1 cellular context compared by ENCODE assay signal in genomic region chr13:99606322-99607089, GRCh38.
TF ChIP-seq lines count a peak whose summit lies in the region.

CLYBL (plus strand) TSS chr13:99606690.

TF ChIP-seq in HepG2, 621 proteins besides CTCF, POLR2A, EP300 and RAD21 (continued from another document and continues in another):
- TF ChIP-seq, protein P1, sequence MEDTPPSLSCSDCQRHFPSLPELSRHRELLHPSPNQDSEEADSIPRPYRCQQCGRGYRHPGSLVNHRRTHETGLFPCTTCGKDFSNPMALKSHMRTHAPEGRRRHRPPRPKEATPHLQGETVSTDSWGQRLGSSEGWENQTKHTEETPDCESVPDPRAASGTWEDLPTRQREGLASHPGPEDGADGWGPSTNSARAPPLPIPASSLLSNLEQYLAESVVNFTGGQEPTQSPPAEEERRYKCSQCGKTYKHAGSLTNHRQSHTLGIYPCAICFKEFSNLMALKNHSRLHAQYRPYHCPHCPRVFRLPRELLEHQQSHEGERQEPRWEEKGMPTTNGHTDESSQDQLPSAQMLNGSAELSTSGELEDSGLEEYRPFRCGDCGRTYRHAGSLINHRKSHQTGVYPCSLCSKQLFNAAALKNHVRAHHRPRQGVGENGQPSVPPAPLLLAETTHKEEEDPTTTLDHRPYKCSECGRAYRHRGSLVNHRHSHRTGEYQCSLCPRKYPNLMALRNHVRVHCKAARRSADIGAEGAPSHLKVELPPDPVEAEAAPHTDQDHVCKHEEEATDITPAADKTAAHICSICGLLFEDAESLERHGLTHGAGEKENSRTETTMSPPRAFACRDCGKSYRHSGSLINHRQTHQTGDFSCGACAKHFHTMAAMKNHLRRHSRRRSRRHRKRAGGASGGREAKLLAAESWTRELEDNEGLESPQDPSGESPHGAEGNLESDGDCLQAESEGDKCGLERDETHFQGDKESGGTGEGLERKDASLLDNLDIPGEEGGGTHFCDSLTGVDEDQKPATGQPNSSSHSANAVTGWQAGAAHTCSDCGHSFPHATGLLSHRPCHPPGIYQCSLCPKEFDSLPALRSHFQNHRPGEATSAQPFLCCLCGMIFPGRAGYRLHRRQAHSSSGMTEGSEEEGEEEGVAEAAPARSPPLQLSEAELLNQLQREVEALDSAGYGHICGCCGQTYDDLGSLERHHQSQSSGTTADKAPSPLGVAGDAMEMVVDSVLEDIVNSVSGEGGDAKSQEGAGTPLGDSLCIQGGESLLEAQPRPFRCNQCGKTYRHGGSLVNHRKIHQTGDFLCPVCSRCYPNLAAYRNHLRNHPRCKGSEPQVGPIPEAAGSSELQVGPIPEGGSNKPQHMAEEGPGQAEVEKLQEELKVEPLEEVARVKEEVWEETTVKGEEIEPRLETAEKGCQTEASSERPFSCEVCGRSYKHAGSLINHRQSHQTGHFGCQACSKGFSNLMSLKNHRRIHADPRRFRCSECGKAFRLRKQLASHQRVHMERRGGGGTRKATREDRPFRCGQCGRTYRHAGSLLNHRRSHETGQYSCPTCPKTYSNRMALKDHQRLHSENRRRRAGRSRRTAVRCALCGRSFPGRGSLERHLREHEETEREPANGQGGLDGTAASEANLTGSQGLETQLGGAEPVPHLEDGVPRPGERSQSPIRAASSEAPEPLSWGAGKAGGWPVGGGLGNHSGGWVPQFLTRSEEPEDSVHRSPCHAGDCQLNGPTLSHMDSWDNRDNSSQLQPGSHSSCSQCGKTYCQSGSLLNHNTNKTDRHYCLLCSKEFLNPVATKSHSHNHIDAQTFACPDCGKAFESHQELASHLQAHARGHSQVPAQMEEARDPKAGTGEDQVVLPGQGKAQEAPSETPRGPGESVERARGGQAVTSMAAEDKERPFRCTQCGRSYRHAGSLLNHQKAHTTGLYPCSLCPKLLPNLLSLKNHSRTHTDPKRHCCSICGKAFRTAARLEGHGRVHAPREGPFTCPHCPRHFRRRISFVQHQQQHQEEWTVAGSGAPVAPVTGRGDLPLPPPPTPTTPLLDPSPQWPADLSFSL (CRISPR knock-in tag; IDR thresholded peaks at IDR 0.05): no peak
- no peak for TF ChIP-seq RFX3 (CRISPR knock-in tag; IDR thresholded peaks at IDR 0.05)
- TF ChIP-seq SP5 (CRISPR knock-in tag; IDR thresholded peaks at IDR 0.05; ENCODE audit: borderline replicate concordance, low read depth): peak; percentile 50; the same call in 1 of the 2 replicates
- TF ChIP-seq ATAD3A (CRISPR knock-in tag; IDR thresholded peaks at IDR 0.05): no peak
- no peak for TF ChIP-seq NFIB (CRISPR knock-in tag; IDR thresholded peaks at IDR 0.05; ENCODE audit: borderline replicate concordance)
- no peak for TF ChIP-seq ZNF30 (CRISPR knock-in tag; IDR thresholded peaks at IDR 0.05)
- TF ChIP-seq, protein P2, sequence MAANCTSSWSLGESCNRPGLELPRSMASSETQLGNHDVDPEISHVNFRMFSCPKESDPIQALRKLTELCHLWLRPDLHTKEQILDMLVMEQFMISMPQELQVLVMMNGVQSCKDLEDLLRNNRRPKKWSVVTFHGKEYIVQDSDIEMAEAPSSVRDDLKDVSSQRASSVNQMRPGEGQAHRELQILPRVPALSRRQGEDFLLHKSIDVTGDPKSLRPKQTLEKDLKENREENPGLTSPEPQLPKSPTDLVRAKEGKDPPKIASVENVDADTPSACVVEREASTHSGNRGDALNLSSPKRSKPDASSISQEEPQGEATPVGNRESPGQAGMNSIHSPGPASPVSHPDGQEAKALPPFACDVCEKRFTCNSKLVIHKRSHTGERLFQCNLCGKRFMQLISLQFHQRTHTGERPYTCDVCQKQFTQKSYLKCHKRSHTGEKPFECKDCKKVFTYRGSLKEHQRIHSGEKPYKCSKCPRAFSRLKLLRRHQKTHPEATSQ (CRISPR knock-in tag; IDR thresholded peaks at IDR 0.05; ENCODE audit: borderline replicate concordance): peak; percentile 64; the same call in 1 of the 2 replicates
- no peak; the same call in none of the 2 replicates for TF ChIP-seq HNF1B (CRISPR knock-in tag; IDR thresholded peaks at IDR 0.05)
- peak; percentile 14; the same call in 1 of the 2 replicates for TF ChIP-seq ARNTL (CRISPR knock-in tag; IDR thresholded peaks at IDR 0.05)
- no peak for TF ChIP-seq SYNCRIP (IDR thresholded peaks at IDR 0.05; ENCODE audit: insufficient read depth, low read depth, low read length)
- peak; percentile 77; the same call in 1 of the 2 replicates for TF ChIP-seq KDM6A (CRISPR knock-in tag; IDR thresholded peaks at IDR 0.05; ENCODE audit: low read depth)
- TF ChIP-seq ETS1 (CRISPR knock-in tag; IDR thresholded peaks at IDR 0.05): 0 out of 2 replicates have a peak, but pooled peaks have one; percentile 35
- TF ChIP-seq IRX3 (CRISPR knock-in tag; IDR thresholded peaks at IDR 0.05; ENCODE audit: borderline replicate concordance, low read depth): peak; percentile 63; the same call in 1 of the 2 replicates
- no peak for TF ChIP-seq SRSF9 (IDR thresholded peaks at IDR 0.05; ENCODE audit: borderline replicate concordance, insufficient read depth, low read depth, low read length, poor library complexity, severe bottlenecking)
- no peak for TF ChIP-seq FOXK2 (IDR thresholded peaks at IDR 0.05)
- no peak for TF ChIP-seq NCOA1 (CRISPR knock-in tag; IDR thresholded peaks at IDR 0.05)
- TF ChIP-seq ATF6 (CRISPR knock-in tag; conservative IDR thresholded peaks at IDR 0.05): 0 out of 2 replicates have a peak, but pooled peaks have one; percentile 73
- TF ChIP-seq RELA (CRISPR knock-in tag; IDR thresholded peaks at IDR 0.05): no peak
- TF ChIP-seq, protein P3, sequence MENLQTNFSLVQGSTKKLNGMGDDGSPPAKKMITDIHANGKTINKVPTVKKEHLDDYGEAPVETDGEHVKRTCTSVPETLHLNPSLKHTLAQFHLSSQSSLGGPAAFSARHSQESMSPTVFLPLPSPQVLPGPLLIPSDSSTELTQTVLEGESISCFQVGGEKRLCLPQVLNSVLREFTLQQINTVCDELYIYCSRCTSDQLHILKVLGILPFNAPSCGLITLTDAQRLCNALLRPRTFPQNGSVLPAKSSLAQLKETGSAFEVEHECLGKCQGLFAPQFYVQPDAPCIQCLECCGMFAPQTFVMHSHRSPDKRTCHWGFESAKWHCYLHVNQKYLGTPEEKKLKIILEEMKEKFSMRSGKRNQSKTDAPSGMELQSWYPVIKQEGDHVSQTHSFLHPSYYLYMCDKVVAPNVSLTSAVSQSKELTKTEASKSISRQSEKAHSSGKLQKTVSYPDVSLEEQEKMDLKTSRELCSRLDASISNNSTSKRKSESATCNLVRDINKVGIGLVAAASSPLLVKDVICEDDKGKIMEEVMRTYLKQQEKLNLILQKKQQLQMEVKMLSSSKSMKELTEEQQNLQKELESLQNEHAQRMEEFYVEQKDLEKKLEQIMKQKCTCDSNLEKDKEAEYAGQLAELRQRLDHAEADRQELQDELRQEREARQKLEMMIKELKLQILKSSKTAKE (CRISPR knock-in tag; IDR thresholded peaks at IDR 0.05; ENCODE audit: borderline replicate concordance): peak; percentile 30; the same call in 1 of the 2 replicates
- TF ChIP-seq MIXL1 (CRISPR knock-in tag; IDR thresholded peaks at IDR 0.05): peak; percentile 34; the same call in 1 of the 2 replicates
- no peak for TF ChIP-seq ZNF75D (CRISPR knock-in tag; IDR thresholded peaks at IDR 0.05; ENCODE audit: borderline replicate concordance)
- TF ChIP-seq, protein P4, sequence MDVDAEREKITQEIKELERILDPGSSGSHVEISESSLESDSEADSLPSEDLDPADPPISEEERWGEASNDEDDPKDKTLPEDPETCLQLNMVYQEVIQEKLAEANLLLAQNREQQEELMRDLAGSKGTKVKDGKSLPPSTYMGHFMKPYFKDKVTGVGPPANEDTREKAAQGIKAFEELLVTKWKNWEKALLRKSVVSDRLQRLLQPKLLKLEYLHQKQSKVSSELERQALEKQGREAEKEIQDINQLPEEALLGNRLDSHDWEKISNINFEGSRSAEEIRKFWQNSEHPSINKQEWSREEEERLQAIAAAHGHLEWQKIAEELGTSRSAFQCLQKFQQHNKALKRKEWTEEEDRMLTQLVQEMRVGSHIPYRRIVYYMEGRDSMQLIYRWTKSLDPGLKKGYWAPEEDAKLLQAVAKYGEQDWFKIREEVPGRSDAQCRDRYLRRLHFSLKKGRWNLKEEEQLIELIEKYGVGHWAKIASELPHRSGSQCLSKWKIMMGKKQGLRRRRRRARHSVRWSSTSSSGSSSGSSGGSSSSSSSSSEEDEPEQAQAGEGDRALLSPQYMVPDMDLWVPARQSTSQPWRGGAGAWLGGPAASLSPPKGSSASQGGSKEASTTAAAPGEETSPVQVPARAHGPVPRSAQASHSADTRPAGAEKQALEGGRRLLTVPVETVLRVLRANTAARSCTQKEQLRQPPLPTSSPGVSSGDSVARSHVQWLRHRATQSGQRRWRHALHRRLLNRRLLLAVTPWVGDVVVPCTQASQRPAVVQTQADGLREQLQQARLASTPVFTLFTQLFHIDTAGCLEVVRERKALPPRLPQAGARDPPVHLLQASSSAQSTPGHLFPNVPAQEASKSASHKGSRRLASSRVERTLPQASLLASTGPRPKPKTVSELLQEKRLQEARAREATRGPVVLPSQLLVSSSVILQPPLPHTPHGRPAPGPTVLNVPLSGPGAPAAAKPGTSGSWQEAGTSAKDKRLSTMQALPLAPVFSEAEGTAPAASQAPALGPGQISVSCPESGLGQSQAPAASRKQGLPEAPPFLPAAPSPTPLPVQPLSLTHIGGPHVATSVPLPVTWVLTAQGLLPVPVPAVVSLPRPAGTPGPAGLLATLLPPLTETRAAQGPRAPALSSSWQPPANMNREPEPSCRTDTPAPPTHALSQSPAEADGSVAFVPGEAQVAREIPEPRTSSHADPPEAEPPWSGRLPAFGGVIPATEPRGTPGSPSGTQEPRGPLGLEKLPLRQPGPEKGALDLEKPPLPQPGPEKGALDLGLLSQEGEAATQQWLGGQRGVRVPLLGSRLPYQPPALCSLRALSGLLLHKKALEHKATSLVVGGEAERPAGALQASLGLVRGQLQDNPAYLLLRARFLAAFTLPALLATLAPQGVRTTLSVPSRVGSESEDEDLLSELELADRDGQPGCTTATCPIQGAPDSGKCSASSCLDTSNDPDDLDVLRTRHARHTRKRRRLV (CRISPR knock-in tag; IDR thresholded peaks at IDR 0.05): no peak
- TF ChIP-seq ZNF891 (CRISPR knock-in tag; IDR thresholded peaks at IDR 0.05): peak; percentile 34; the same call in 1 of the 2 replicates
- peak; percentile 32; the same call in 1 of the 2 replicates for TF ChIP-seq WIZ (CRISPR knock-in tag; IDR thresholded peaks at IDR 0.05)
- TF ChIP-seq ZNF317 (CRISPR knock-in tag; IDR thresholded peaks at IDR 0.05): no peak
- TF ChIP-seq CBX2 (IDR thresholded peaks at IDR 0.05; ENCODE audit: low read depth, low read length): no peak
- peak; percentile 73; the same call in 1 of the 2 replicates for TF ChIP-seq CBX2 (CRISPR knock-in tag; IDR thresholded peaks at IDR 0.05; ENCODE audit: low read depth)
- TF ChIP-seq NAIF1 (CRISPR knock-in tag; IDR thresholded peaks at IDR 0.05; ENCODE audit: borderline replicate concordance): peak; percentile 80
- TF ChIP-seq ZNF709 (CRISPR knock-in tag; IDR thresholded peaks at IDR 0.05): 0 out of 2 replicates have a peak, but pooled peaks have one; percentile 65
- no peak for TF ChIP-seq ZNF589 (CRISPR knock-in tag; conservative IDR thresholded peaks at IDR 0.05)
- TF ChIP-seq, protein P5, sequence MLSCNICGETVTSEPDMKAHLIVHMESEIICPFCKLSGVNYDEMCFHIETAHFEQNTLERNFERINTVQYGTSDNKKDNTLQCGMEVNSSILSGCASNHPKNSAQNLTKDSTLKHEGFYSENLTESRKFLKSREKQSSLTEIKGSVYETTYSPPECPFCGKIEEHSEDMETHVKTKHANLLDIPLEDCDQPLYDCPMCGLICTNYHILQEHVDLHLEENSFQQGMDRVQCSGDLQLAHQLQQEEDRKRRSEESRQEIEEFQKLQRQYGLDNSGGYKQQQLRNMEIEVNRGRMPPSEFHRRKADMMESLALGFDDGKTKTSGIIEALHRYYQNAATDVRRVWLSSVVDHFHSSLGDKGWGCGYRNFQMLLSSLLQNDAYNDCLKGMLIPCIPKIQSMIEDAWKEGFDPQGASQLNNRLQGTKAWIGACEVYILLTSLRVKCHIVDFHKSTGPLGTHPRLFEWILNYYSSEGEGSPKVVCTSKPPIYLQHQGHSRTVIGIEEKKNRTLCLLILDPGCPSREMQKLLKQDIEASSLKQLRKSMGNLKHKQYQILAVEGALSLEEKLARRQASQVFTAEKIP (CRISPR knock-in tag; IDR thresholded peaks at IDR 0.05; ENCODE audit: borderline replicate concordance): no peak
